8 cellular contexts compared by ENCODE assay signal in the genomic region with DNA sequence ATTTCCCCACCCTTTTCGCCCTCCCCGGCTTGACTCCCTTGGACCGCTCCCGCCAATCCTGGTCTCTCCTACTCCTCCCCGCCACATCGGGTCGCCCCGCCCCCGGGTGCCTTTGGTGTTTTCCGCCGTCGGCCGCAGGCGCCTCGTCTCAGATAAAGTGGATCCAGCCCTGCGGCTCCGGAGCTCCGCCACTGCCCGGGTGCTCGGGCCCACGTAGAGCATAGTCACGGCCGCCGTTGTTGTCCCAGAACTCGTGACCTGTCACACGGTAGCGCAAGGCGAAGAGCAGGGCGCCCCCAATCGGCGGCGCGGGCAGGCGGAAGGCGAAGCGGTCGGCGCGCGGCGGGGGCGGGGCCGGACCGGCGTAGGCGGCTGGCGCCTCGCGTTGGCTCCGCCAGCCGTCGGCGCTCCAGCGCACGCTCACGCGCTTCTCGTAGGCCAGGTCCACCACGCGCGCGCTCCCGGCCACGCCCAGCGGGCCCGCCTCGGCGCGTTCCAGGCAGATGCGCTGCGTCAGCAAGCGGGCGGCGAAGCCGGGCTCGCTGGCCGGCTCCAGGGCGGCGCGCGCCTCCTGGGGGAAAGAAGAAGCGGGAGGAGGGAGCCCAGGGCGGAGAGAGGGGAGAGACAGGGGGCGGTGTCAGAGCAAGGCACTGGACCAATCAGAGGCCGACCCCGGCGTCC. TPM values are rescaled to one million over a fixed set of nuclear protein-coding genes. Genes with fewer than 3 reads are reported as not detected.
A peak's percentile ranks its signal among the peaks of the same experiment; 100 is the strongest.
DNase-seq lines count a peak whose midpoint lies in the region; ATAC-seq and TF ChIP-seq lines count a peak whose summit lies in the region.

No MANE protein-coding gene starts in this region.

- peak overlapping the region; percentile 98 for H3K27ac Mint-ChIP-seq in dendritic cell treated with granulocyte-macrophage colony-stimulating factor and Interleukin-4, amounts not matched to agents 40 ng/mL and 50 ng/mL, for 4 days

- TF ChIP-seq POLR2A in lower leg skin (IDR thresholded peaks at IDR 0.05): peak in 1 of 2 donors; percentile 55

- H3K4me1 Mint-ChIP-seq in dendritic cell treated with granulocyte-macrophage colony-stimulating factor and Interleukin-4, amounts not matched to agents 40 ng/mL and 50 ng/mL, for 4 days (ENCODE audit: low read depth): peaks cover 52% of the 10 kb centered on the region

- ATAC-seq in GM19372 (IDR thresholded peaks at IDR 0.05; ENCODE audit: low read depth, unreplicated experiment) (peak; percentile 74), HG03521 (IDR thresholded peaks at IDR 0.05; ENCODE audit: unreplicated experiment) (peak; percentile 75)

- H3K27me3 Mint-ChIP-seq in dendritic cell treated with granulocyte-macrophage colony-stimulating factor and Interleukin-4, amounts not matched to agents 40 ng/mL and 50 ng/mL, for 4 days: no peaks in the 10 kb centered on the region

- H3K4me3 ChIP-seq in lower leg skin (ENCODE audit: low read depth, poor library complexity, severe bottlenecking): peak overlapping the region; percentile 39

- TF ChIP-seq CTCF in lower leg skin (IDR thresholded peaks at IDR 0.05): peak in 1 of 3 donors; percentile 77

- intact Hi-C loops in dendritic cell treated with granulocyte-macrophage colony-stimulating factor and Interleukin-4, amounts not matched to agents 40 ng/mL and 50 ng/mL, for 4 days (cut with micrococcal nuclease): loop anchor here (1.0 to 2.0 kb wide), 2 partner anchors 15 to 20 kb away; partner anchors contain the start of genes HOMEZ and PABPN1
- intact Hi-C loops in lower leg skin (cut with DNase I; ENCODE audit: low total_unique reads): no loop called here

- peaks cover 48% of the 10 kb centered on the region for H3K36me3 Mint-ChIP-seq in dendritic cell treated with granulocyte-macrophage colony-stimulating factor and Interleukin-4, amounts not matched to agents 40 ng/mL and 50 ng/mL, for 4 days (ENCODE audit: low read depth)

- DNase-seq in CD1c-positive myeloid dendritic cell (ENCODE audit: extremely low spot score) (peak; percentile 100), NCI-H526 treated with DMSO at 0.1 percent for 48 hours (lab: John Stamatoyannopoulos, UW) (peak; percentile 99), lower leg skin (ENCODE audit: low spot score in 2 of 2) (peak; percentile 96 to 99)
- DNase-seq in activated CD4-positive, alpha-beta T cell treated with anti-CD3 and anti-CD28 coated beads, Interleukin-2, amount 50 U/mL, for 24 hours (ENCODE audit: low read depth in 1 of 2, low spot score in 1 of 2): peak; percentile 92 to 93
- peak; percentile 96 to 98 for DNase-seq in stimulated activated CD4-positive, alpha-beta T cell treated with anti-CD3 and anti-CD28 coated beads, Interleukin-4, amount 100 ng/mL, for 4 hours

- no peaks in the 10 kb centered on the region for H3K9me3 Mint-ChIP-seq in dendritic cell treated with granulocyte-macrophage colony-stimulating factor and Interleukin-4, amounts not matched to agents 40 ng/mL and 50 ng/mL, for 4 days

- WGBS in lower leg skin, 2 donors: 1 to 3% methylated on average over 24 to 75 of the region's 87 CpGs

- peak overlapping the region; percentile 92 for H3K4me3 Mint-ChIP-seq in dendritic cell treated with granulocyte-macrophage colony-stimulating factor and Interleukin-4, amounts not matched to agents 40 ng/mL and 50 ng/mL, for 4 days

RNA-seq across cellular contexts. Expression of gene PPP1R3E, which starts 1.2 kb away (rescaled TPM):
- 10 to 100 TPM in 1 of 4 donors, 1 to 10 TPM in 3; 7.9 to 14.4 (median 8.6) TPM for total RNA-seq in lower leg skin

RNA-seq across cellular contexts. Expression of gene BCL2L2, which starts 5.2 kb away (rescaled TPM):
- total RNA-seq in lower leg skin: 10 to 100 TPM; 41.5 to 72.2 (median 68.3) TPM

RNA-seq across cellular contexts. Expression of gene HOMEZ, which starts 15.5 kb away (rescaled TPM):
- 1 to 10 TPM; 5.3 to 9.7 (median 8.5) TPM for total RNA-seq in lower leg skin

RNA-seq across cellular contexts. Expression of gene PABPN1, which starts 19.8 kb away (rescaled TPM):
- total RNA-seq in lower leg skin: 10 to 100 TPM; 25.5 to 65.8 (median 39.9) TPM

RNA-seq across cellular contexts. Expression of gene SLC22A17, which starts 51.3 kb away (rescaled TPM):
- total RNA-seq in lower leg skin: 10 to 100 TPM; 16.1 to 33.0 (median 17.9) TPM

Comparison
In these comparisons a context has a peak if more than half of its experiments do, and no peak if none do; other contexts are left out.
1. Peak in every context shown above with its lines: DNase-seq, ATAC-seq and H3K4me3 ChIP-seq.